In the genomic region with DNA sequence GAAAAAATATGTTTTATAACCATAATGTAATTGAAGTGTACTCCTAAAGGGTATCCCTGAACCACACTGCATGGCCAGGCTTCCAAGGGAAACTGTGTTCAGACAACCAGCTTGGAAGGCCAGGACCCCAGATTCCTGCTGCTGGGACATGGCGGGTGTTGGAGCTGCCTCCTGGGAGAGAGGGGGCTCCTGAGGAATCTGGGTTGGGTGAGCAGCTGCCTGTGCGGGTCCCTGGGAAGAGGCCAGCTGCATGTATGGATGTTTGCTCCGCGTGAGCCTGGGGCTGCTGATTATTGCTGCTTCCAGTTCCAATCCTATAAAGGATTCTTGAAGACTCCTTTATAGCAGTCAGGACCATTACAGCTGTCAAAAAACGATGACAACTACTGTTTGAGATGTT, we compare ENCODE assay signal across 37 cellular contexts.
DNase-seq lines count a peak whose midpoint lies in the region; ATAC-seq, FAIRE-seq and TF ChIP-seq lines count a peak whose summit lies in the region.
"Had no signal": no experiment of that assay in that cellular context is flagged by ENCODE, and none has a peak within 500 bp of the region (broad histone marks: within the 10 kb centered on the region; RNA-seq: fewer than 3 reads in every experiment).

No MANE protein-coding gene starts in this region.

- H3K4me2 ChIP-seq in H1 (ENCODE audit: insufficient read depth in 1 of 2, low read depth in 2 of 2, low read length in 2 of 2) (no peak overlapping the region), mesendoderm (ENCODE audit: low read length) (no peak overlapping the region)
- H3K4me2 ChIP-seq: A549; BLaER1; BLaER1 treated with 17β-estradiol and CSF1 and Interleukin-3, amounts not matched to agents 10 nM and 100 nM had no signal

- peak overlapping the region; percentile 25 for H4K91ac ChIP-seq in H1 (replicated peaks; ENCODE audit: insufficient read length, low read length)

- H3K4me1 Mint-ChIP-seq in T-helper 17 cell = peaks cover 46% of the 10 kb centered on the region
- H3K4me1 Mint-ChIP-seq in endodermal cell = peaks cover 4% of the 10 kb centered on the region
- H3K4me1 Mint-ChIP-seq: B cell, CD14-positive monocyte had no signal

- H3K18ac ChIP-seq in H1 (ENCODE audit: extremely low read depth, low read length) = no peak overlapping the region
- H3K18ac ChIP-seq in mesendoderm (ENCODE audit: low read length) = no peak overlapping the region

- no peaks in the 10 kb centered on the region for H4K20me1 ChIP-seq in H1 (replicated peaks in 1 of 2; ENCODE audit: control insufficient read depth in 1 of 2, insufficient read depth in 2 of 2, low read length in 2 of 2)
- H4K20me1 ChIP-seq: BLaER1; BLaER1 treated with 17β-estradiol and CSF1 and Interleukin-3, amounts not matched to agents 10 nM and 100 nM had no signal

- H2AK5ac ChIP-seq in H1 (ENCODE audit: low read depth, low read length) (no peak overlapping the region), mesendoderm (ENCODE audit: low read length) (no peak overlapping the region)

- TF ChIP-seq POLR2A in H1 (IDR thresholded peaks at IDR 0.05; ENCODE audit: control extremely low read depth in 1 of 2, low read depth in 2 of 2, low read length in 2 of 2) = no peak

- H3K79me2 ChIP-seq in H1 (ENCODE audit: control insufficient read depth in 1 of 2, insufficient read depth in 2 of 2, low read length in 2 of 2) = no peaks in the 10 kb centered on the region
- no peaks in the 10 kb centered on the region for H3K79me2 ChIP-seq in mesendoderm (ENCODE audit: control insufficient read depth, insufficient read depth, low read length)

- H2BK20ac ChIP-seq in H1 (ENCODE audit: low read length) = no peak overlapping the region

- no peaks in the 10 kb centered on the region for H3K27me3 ChIP-seq in H1 (replicated peaks in 1 of 4; ENCODE audit: control insufficient read depth in 3 of 4, extremely low read depth in 1 of 4, insufficient read depth in 3 of 4, low read length in 3 of 4)
- H3K27me3 ChIP-seq in endodermal cell (ENCODE audit: control insufficient read depth, insufficient read depth, low read length, poor library complexity, severe bottlenecking) = no peaks in the 10 kb centered on the region
- no peaks in the 10 kb centered on the region for H3K27me3 ChIP-seq in mesendoderm (ENCODE audit: insufficient read depth, low read length, poor library complexity)
- H3K27me3 ChIP-seq: BE2C; BLaER1; BLaER1 treated with 17β-estradiol and CSF1 and Interleukin-3, amounts not matched to agents 10 nM and 100 nM had no signal

- WGBS in H1 (ENCODE audit: extremely low coverage in 1 of 2, insufficient coverage in 1 of 2, insufficient read length in 1 of 2, insufficient replicate concordance in 2 of 2, low coverage in 1 of 2, low lambda C conversion rate in 2 of 2, missing lambda C conversion rate in 1 of 2), 2 experiments = 83% methylated on average over 5 of the region's 5 CpGs; no CpG with 5 or more reads in 1 of the 2 experiments
- WGBS in endodermal cell (ENCODE audit: insufficient coverage in 1 of 2, insufficient read length in 1 of 2), 2 experiments = 95 to 100% methylated on average over 3 to 5 of the region's 5 CpGs
- no CpG with 5 or more reads among the region's 5 CpGs for WGBS in mesendoderm (ENCODE audit: extremely low coverage, insufficient coverage, low lambda C conversion rate)

- no peaks in the 10 kb centered on the region for H3K9me3 Mint-ChIP-seq in endodermal cell
- H3K9me3 Mint-ChIP-seq: CD4-positive, alpha-beta memory T cell; CD4-positive, alpha-beta T cell; CD4-positive, CD25-positive, alpha-beta regulatory T cell; CD8-positive, alpha-beta memory T cell; CD8-positive, alpha-beta T cell had no signal

- H2BK12ac ChIP-seq in H1 (ENCODE audit: low read depth, low read length) = no peak overlapping the region

- H3K23ac ChIP-seq in H1 (ENCODE audit: insufficient read length) = no peak overlapping the region
- H3K23ac ChIP-seq in mesendoderm (ENCODE audit: low read length) = no peak overlapping the region

- H3K27me3 Mint-ChIP-seq in T-helper 17 cell = no peaks in the 10 kb centered on the region
- H3K27me3 Mint-ChIP-seq in endodermal cell (ENCODE audit: insufficient read depth) = peaks cover 3% of the 10 kb centered on the region
- H3K27me3 Mint-ChIP-seq: B cell; CD4-positive, alpha-beta memory T cell; CD4-positive, alpha-beta T cell; CD8-positive, alpha-beta memory T cell had no signal

- H3K27ac ChIP-seq in H1 (ENCODE audit: low read depth, low read length) (no peak overlapping the region), endodermal cell (ENCODE audit: low read depth, low read length) (no peak overlapping the region), mesendoderm (ENCODE audit: low read depth, low read length) (no peak overlapping the region)
- H3K27ac ChIP-seq: 22Rv1; A549; BLaER1; BLaER1 treated with 17β-estradiol and CSF1 and Interleukin-3, amounts not matched to agents 10 nM and 100 nM; C4-2B had no signal

- no peak overlapping the region for H2BK120ac ChIP-seq in H1 (replicated peaks; ENCODE audit: low read depth, low read length)
- no peak overlapping the region for H2BK120ac ChIP-seq in mesendoderm (ENCODE audit: low read depth, low read length)

- no peak for FAIRE-seq in H1 (lab: Jason Lieb, UNC)
- FAIRE-seq: A204.1, A549, D721Med had no signal

- no peak for TF ChIP-seq EP300 in H1 (IDR thresholded peaks at IDR 0.05; ENCODE audit: borderline replicate concordance in 1 of 2, low read depth in 2 of 2, low read length in 2 of 2)

- H2BK5ac ChIP-seq in H1 (ENCODE audit: low read depth, low read length) (no peak overlapping the region), mesendoderm (ENCODE audit: low read length) (no peak overlapping the region)

- H3K4me3 Mint-ChIP-seq in T-helper 17 cell = no peak overlapping the region
- H3K4me3 Mint-ChIP-seq in endodermal cell = no peak overlapping the region
- H3K4me3 Mint-ChIP-seq: B cell; CD14-positive monocyte; CD4-positive, alpha-beta memory T cell; CD4-positive, alpha-beta T cell; CD4-positive, CD25-positive, alpha-beta regulatory T cell; CD8-positive, alpha-beta memory T cell; CD8-positive, alpha-beta T cell had no signal

- H4K5ac ChIP-seq in H1 (ENCODE audit: insufficient read length, low read depth, low read length) = no peak overlapping the region
- H4K5ac ChIP-seq in mesendoderm (ENCODE audit: low read length) = no peak overlapping the region

- peak overlapping the region; percentile 82 for H3K27ac Mint-ChIP-seq in T-helper 17 cell
- no peak overlapping the region for H3K27ac Mint-ChIP-seq in endodermal cell
- H3K27ac Mint-ChIP-seq: B cell; CD14-positive monocyte; CD4-positive, alpha-beta T cell had no signal

- H2AFZ ChIP-seq in H1 (ENCODE audit: low read length) = no peak overlapping the region

- TF ChIP-seq RAD21 in H1 (IDR thresholded peaks at IDR 0.05 in 1 of 2, conservative IDR thresholded peaks at IDR 0.05 in 1 of 2; ENCODE audit: low read depth in 2 of 2, low read length in 2 of 2) = no peak

- no peaks in the 10 kb centered on the region for H3K36me3 ChIP-seq in H1 (ENCODE audit: control insufficient read depth in 2 of 4, insufficient read depth in 4 of 4, low read length in 3 of 4)
- H3K36me3 ChIP-seq in endodermal cell (ENCODE audit: control insufficient read depth, insufficient read depth, low read length) = no peaks in the 10 kb centered on the region
- H3K36me3 ChIP-seq in mesendoderm (ENCODE audit: control insufficient read depth, insufficient read depth, low read length) = no peaks in the 10 kb centered on the region
- H3K36me3 ChIP-seq: BE2C; BLaER1; BLaER1 treated with 17β-estradiol and CSF1 and Interleukin-3, amounts not matched to agents 10 nM and 100 nM had no signal

- H3K23me2 ChIP-seq in H1 (ENCODE audit: low read depth, low read length) = no peaks in the 10 kb centered on the region

- H3K79me1 ChIP-seq in H1 (ENCODE audit: low read depth, low read length) = no peaks in the 10 kb centered on the region
- H3K79me1 ChIP-seq in mesendoderm (ENCODE audit: low read length) = no peaks in the 10 kb centered on the region

- H3K9ac ChIP-seq in H1 (replicated peaks in 1 of 4; ENCODE audit: extremely low read depth in 1 of 4, low read depth in 3 of 4, low read length in 3 of 4) (no peak overlapping the region), endodermal cell (ENCODE audit: extremely low read depth, low read length, poor library complexity, severe bottlenecking) (no peak overlapping the region), mesendoderm (ENCODE audit: low read length) (no peak overlapping the region)
- H3K9ac ChIP-seq: BLaER1; BLaER1 treated with 17β-estradiol and CSF1 and Interleukin-3, amounts not matched to agents 10 nM and 100 nM had no signal

- DNase-seq in T-helper 17 cell = no peak
- no peak for DNase-seq in H1 (ENCODE audit: low read depth in 1 of 2, low spot score in 2 of 2)
- DNase-seq in endodermal cell = peak; percentile 34
- peak; percentile 55 for DNase-seq in retina
- DNase-seq in GM13977 (ENCODE audit: low spot score) = no peak
- DNase-seq in effector CD8-positive, alpha-beta T cell (lab: John Stamatoyannopoulos, UW) = no peak
- DNase-seq in mesendoderm = no peak
- DNase-seq: 8988T; ACHN; AML-193; BE2C; C1 segment of cervical spinal cord; Caco-2; Calu3; CD4-positive, alpha-beta memory T cell; CD4-positive, alpha-beta T cell; CD4-positive, CD25-positive, alpha-beta regulatory T cell; CD8-positive, alpha-beta memory T cell; CD8-positive, alpha-beta T cell; COR-L47; DMS 273 treated with DMSO at 0.1 percent for 48 hours; DMS153; DMS53; DMS79; DMS79 treated with DMSO at 0.1 percent for 48 hours; DND-41; EL had no signal

- H3K14ac ChIP-seq in H1 (ENCODE audit: insufficient read length) = no peak overlapping the region

- H3K36me3 Mint-ChIP-seq in T-helper 17 cell (ENCODE audit: low read depth) (peaks cover 6% of the 10 kb centered on the region), endodermal cell (ENCODE audit: low read depth) (no peaks in the 10 kb centered on the region)
- H3K36me3 Mint-ChIP-seq: CD14-positive monocyte; CD4-positive, CD25-positive, alpha-beta regulatory T cell; CD8-positive, alpha-beta T cell had no signal

- H3K4me1 ChIP-seq in H1 (replicated peaks in 1 of 4; ENCODE audit: control insufficient read depth in 3 of 4, insufficient read depth in 4 of 4, low read length in 3 of 4) (peaks cover 0 to 4% (median 2%) of the 10 kb centered on the region in 4 experiments; a peak in 4 of 7 replicates), endodermal cell (ENCODE audit: control insufficient read depth, insufficient read depth, low read length) (no peaks in the 10 kb centered on the region), mesendoderm (ENCODE audit: control insufficient read depth, low read depth, low read length) (no peaks in the 10 kb centered on the region)
- H3K4me1 ChIP-seq: A549; BE2C; BLaER1; BLaER1 treated with 17β-estradiol and CSF1 and Interleukin-3, amounts not matched to agents 10 nM and 100 nM; Caco-2 had no signal

- CTCF ChIA-PET in H1 (lab: Charles Lee; ENCODE audit: partially characterized antibody) = interaction anchor here (1.0 kb wide), 1 partner anchor 71 kb away, joined by 3 read pairs; no protein-coding TSS in a partner anchor

- no peaks in the 10 kb centered on the region for H3K9me3 ChIP-seq in T-helper 17 cell (ENCODE audit: control insufficient read depth, low read length, poor library complexity, severe bottlenecking)
- H3K9me3 ChIP-seq in H1 (ENCODE audit: insufficient read depth in 2 of 2, low read depth in 1 of 2, low read length in 1 of 2) = no peaks in the 10 kb centered on the region
- H3K9me3 ChIP-seq in endodermal cell (ENCODE audit: control insufficient read depth, low read length) = no peaks in the 10 kb centered on the region
- H3K9me3 ChIP-seq: A549; BE2C; BLaER1; BLaER1 treated with 17β-estradiol and CSF1 and Interleukin-3, amounts not matched to agents 10 nM and 100 nM; Caco-2 had no signal

- no peak overlapping the region for H3K4ac ChIP-seq in H1 (replicated peaks; ENCODE audit: insufficient read length, low read depth, low read length)
- no peak overlapping the region for H3K4ac ChIP-seq in mesendoderm (ENCODE audit: low read depth, low read length)

- POLR2A ChIA-PET in H1 (lab: Charles Lee; ENCODE audit: partially characterized antibody) = no interaction called here

- no peak overlapping the region for H3K4me3 ChIP-seq in H1 (ENCODE audit: extremely low read depth in 1 of 4, insufficient read depth in 2 of 4, low read depth in 3 of 4, low read length in 4 of 4)
- no peak overlapping the region for H3K4me3 ChIP-seq in endodermal cell (ENCODE audit: low read length)
- H3K4me3 ChIP-seq in mesendoderm (ENCODE audit: low read length) = no peak overlapping the region
- H3K4me3 ChIP-seq: A549; BLaER1; BLaER1 treated with 17β-estradiol and CSF1 and Interleukin-3, amounts not matched to agents 10 nM and 100 nM had no signal

- H4K8ac ChIP-seq in H1 (ENCODE audit: extremely low read depth, insufficient read depth, low read length) (no peak overlapping the region), mesendoderm (ENCODE audit: low read depth, low read length) (no peak overlapping the region)

- ATAC-seq in T-helper 17 cell (no peak), HG03432 (IDR thresholded peaks at IDR 0.05; ENCODE audit: unreplicated experiment) (no peak)
- ATAC-seq: A549; CD8-positive, alpha-beta T cell had no signal

- TF ChIP-seq CTCF in H1 (IDR thresholded peaks at IDR 0.05; ENCODE audit: control extremely low read depth in 1 of 3, insufficient read depth in 1 of 3, low read depth in 1 of 3, low read length in 3 of 3) (no peak), endodermal cell (conservative IDR thresholded peaks at IDR 0.05) (no peak), GM13977 (IDR thresholded peaks at IDR 0.05; ENCODE audit: extremely low read depth, insufficient read depth, missing control alignments) (no peak)

- H2BK15ac ChIP-seq in H1 (ENCODE audit: low read length) = no peak overlapping the region
- H2BK15ac ChIP-seq in mesendoderm (replicated peaks; ENCODE audit: low read depth) = no peak overlapping the region

- in situ Hi-C loops in GM13977 (cut with MboI; ENCODE audit: low pct_unique_long_range_greater_than_20kb, low sequenced_read_pairs, unreplicated experiment) = no loop called here

- H3K56ac ChIP-seq in H1 (replicated peaks; ENCODE audit: insufficient read length, low read depth, low read length) = no peak overlapping the region
- no peak overlapping the region for H3K56ac ChIP-seq in mesendoderm (ENCODE audit: low read length)

Comparison
In these comparisons a context has a peak if more than half of its experiments do, and no peak if none do; other contexts are left out.
1. DNase-seq: peak in endodermal cell (single experiment) and retina (single experiment); none in T-helper 17 cell (0 of 3), H1 (0 of 2), GM13977 (single experiment), effector CD8-positive, alpha-beta T cell (single experiment) and mesendoderm (single experiment).